In genomic region chr13:75404721-75405120, GRCh38 we compare ENCODE assay signal across 21 cellular contexts.
DNase-seq lines count a peak whose midpoint lies in the region; ATAC-seq and TF ChIP-seq lines count a peak whose summit lies in the region.
"Had no signal": no experiment of that assay in that cellular context is flagged by ENCODE, and none has a peak within 500 bp of the region (broad histone marks: within the 10 kb centered on the region; RNA-seq: fewer than 3 reads in every experiment).

No MANE protein-coding gene starts in this region.

- POLR2A ChIA-PET in activated CD8-positive, alpha-beta T cell treated with anti-CD3 and anti-CD28 coated beads for 36 hours (lab: Charles Lee), result interaction anchor here (1.0 kb wide), 1 partner anchor 81 kb away, joined by 6 read pairs; no protein-coding TSS in a partner anchor

- no peaks in the 10 kb centered on the region for H3K9me3 Mint-ChIP-seq in activated CD4-positive, alpha-beta T cell treated with anti-CD3 and anti-CD28 coated beads, Interleukin-2, amount 10 ng/mL, durations not matched to agents 24 days and 14 days
- H3K9me3 Mint-ChIP-seq in glutamatergic neuron (ENCODE audit: unreplicated experiment), result no peaks in the 10 kb centered on the region
- no peaks in the 10 kb centered on the region for H3K9me3 Mint-ChIP-seq in activated CD8-positive, alpha-beta T cell treated with anti-CD3 and anti-CD28 coated beads for 36 hours
- H3K9me3 Mint-ChIP-seq: CD8-positive, alpha-beta memory T cell had no signal

- DNase-seq in activated CD4-positive, alpha-beta T cell treated with anti-CD3 and anti-CD28 coated beads, Interleukin-2, amount 10 ng/mL, durations not matched to agents 24 days and 14 days, result peak; percentile 44
- DNase-seq in activated CD4-positive, alpha-beta T cell treated with anti-CD3 and anti-CD28 coated beads for 48 hours, result no peak
- DNase-seq in LHCN-M2 (ENCODE audit: low read depth) (peak; percentile 30), glutamatergic neuron (peak; percentile 24), AG08395 (ENCODE audit: low spot score) (no peak)
- no peak for DNase-seq in activated CD8-positive, alpha-beta T cell treated with anti-CD3 and anti-CD28 coated beads for 36 hours
- DNase-seq: CD8-positive, alpha-beta memory T cell; DND-41; GDM1; MV-4-11; NCI-H1417 treated with DMSO at 0.1 percent for 48 hours; NCI-H2081; NCI-H226; NCI-H526 treated with DMSO at 0.1 percent for 48 hours; PC-3 had no signal

- no peak for ATAC-seq in HG03565 (IDR thresholded peaks at IDR 0.05; ENCODE audit: unreplicated experiment)
- no peak for ATAC-seq in activated CD8-positive, alpha-beta T cell treated with anti-CD3 and anti-CD28 coated beads for 36 hours
- ATAC-seq: GM12878, K562, PC-3 had no signal

- CTCF ChIA-PET in activated CD8-positive, alpha-beta T cell treated with anti-CD3 and anti-CD28 coated beads for 36 hours (lab: Charles Lee), result no interaction called here

- H3K36me3 ChIP-seq in skeletal muscle tissue (ENCODE audit: control insufficient read depth in 3 of 3, insufficient read depth in 3 of 3, low read length in 3 of 3), result no peaks in the 10 kb centered on the region

- peaks cover 12% of the 10 kb centered on the region for H3K27me3 Mint-ChIP-seq in activated CD4-positive, alpha-beta T cell treated with anti-CD3 and anti-CD28 coated beads, Interleukin-2, amount 10 ng/mL, durations not matched to agents 24 days and 14 days
- H3K27me3 Mint-ChIP-seq in glutamatergic neuron (ENCODE audit: unreplicated experiment), result no peaks in the 10 kb centered on the region
- H3K27me3 Mint-ChIP-seq in activated CD8-positive, alpha-beta T cell treated with anti-CD3 and anti-CD28 coated beads for 36 hours, result peaks cover 8% of the 10 kb centered on the region

- H3K4me1 Mint-ChIP-seq in activated CD4-positive, alpha-beta T cell treated with anti-CD3 and anti-CD28 coated beads, Interleukin-2, amount 10 ng/mL, durations not matched to agents 24 days and 14 days, result no peaks in the 10 kb centered on the region
- peaks cover 30% of the 10 kb centered on the region for H3K4me1 Mint-ChIP-seq in glutamatergic neuron (ENCODE audit: low read depth, unreplicated experiment)
- no peaks in the 10 kb centered on the region for H3K4me1 Mint-ChIP-seq in activated CD8-positive, alpha-beta T cell treated with anti-CD3 and anti-CD28 coated beads for 36 hours (ENCODE audit: low read depth)
- H3K4me1 Mint-ChIP-seq: CD8-positive, alpha-beta memory T cell had no signal

- intact Hi-C loops in activated CD4-positive, alpha-beta T cell treated with anti-CD3 and anti-CD28 coated beads, Interleukin-2, amount 10 ng/mL, durations not matched to agents 24 days and 14 days (cut with micrococcal nuclease), result no loop called here
- intact Hi-C loops in activated CD8-positive, alpha-beta T cell treated with anti-CD3 and anti-CD28 coated beads for 36 hours (cut with micrococcal nuclease), result no loop called here

- H3K27ac ChIP-seq in skeletal muscle tissue (ENCODE audit: low read depth, low read length), result peak overlapping the region; percentile 86
- H3K27ac ChIP-seq: BLaER1, RWPE1 had no signal

- H3K4me1 ChIP-seq in skeletal muscle tissue (ENCODE audit: control insufficient read depth in 3 of 3, insufficient read depth in 3 of 3, low read length in 3 of 3), result peaks cover 23 to 41% (median 40%) of the 10 kb centered on the region in 3 donors

- no peak for TF ChIP-seq CTCF in glutamatergic neuron (IDR thresholded peaks at IDR 0.05; ENCODE audit: partially characterized antibody, unreplicated experiment)
- TF ChIP-seq CTCF in activated CD8-positive, alpha-beta T cell treated with anti-CD3 and anti-CD28 coated beads for 36 hours (IDR thresholded peaks at IDR 0.05), result no peak

- no peak overlapping the region for H3K4me3 Mint-ChIP-seq in activated CD4-positive, alpha-beta T cell treated with anti-CD3 and anti-CD28 coated beads, Interleukin-2, amount 10 ng/mL, durations not matched to agents 24 days and 14 days
- H3K4me3 Mint-ChIP-seq in glutamatergic neuron (ENCODE audit: unreplicated experiment), result no peak overlapping the region
- H3K4me3 Mint-ChIP-seq in activated CD8-positive, alpha-beta T cell treated with anti-CD3 and anti-CD28 coated beads for 36 hours, result no peak overlapping the region
- H3K4me3 Mint-ChIP-seq: CD8-positive, alpha-beta memory T cell had no signal

- H3K9me3 ChIP-seq in skeletal muscle tissue (ENCODE audit: control insufficient read depth in 3 of 3, low read length in 3 of 3), result no peaks in the 10 kb centered on the region

- H3K27ac Mint-ChIP-seq in activated CD4-positive, alpha-beta T cell treated with anti-CD3 and anti-CD28 coated beads, Interleukin-2, amount 10 ng/mL, durations not matched to agents 24 days and 14 days, result no peak overlapping the region
- H3K27ac Mint-ChIP-seq in glutamatergic neuron (ENCODE audit: unreplicated experiment), result peak overlapping the region; percentile 4
- no peak overlapping the region for H3K27ac Mint-ChIP-seq in activated CD8-positive, alpha-beta T cell treated with anti-CD3 and anti-CD28 coated beads for 36 hours
- H3K27ac Mint-ChIP-seq: CD8-positive, alpha-beta memory T cell had no signal

- no peaks in the 10 kb centered on the region for H3K36me3 Mint-ChIP-seq in activated CD4-positive, alpha-beta T cell treated with anti-CD3 and anti-CD28 coated beads, Interleukin-2, amount 10 ng/mL, durations not matched to agents 24 days and 14 days (ENCODE audit: low read depth)
- H3K36me3 Mint-ChIP-seq in glutamatergic neuron (ENCODE audit: unreplicated experiment), result no peaks in the 10 kb centered on the region
- H3K36me3 Mint-ChIP-seq in activated CD8-positive, alpha-beta T cell treated with anti-CD3 and anti-CD28 coated beads for 36 hours (ENCODE audit: low read depth), result no peaks in the 10 kb centered on the region
- H3K36me3 Mint-ChIP-seq: CD8-positive, alpha-beta memory T cell had no signal

- H3K9ac ChIP-seq in skeletal muscle tissue (ENCODE audit: low read depth in 1 of 3, low read length in 3 of 3), result no peak overlapping the region
- H3K9ac ChIP-seq: BLaER1 had no signal

- H3K27me3 ChIP-seq in skeletal muscle tissue (ENCODE audit: control insufficient read depth in 3 of 3, insufficient read depth in 3 of 3, low read length in 3 of 3), result no peaks in the 10 kb centered on the region
- H3K27me3 ChIP-seq: BLaER1 had no signal

- H3K4me3 ChIP-seq in skeletal muscle tissue (ENCODE audit: low read length in 3 of 3), result no peak overlapping the region
- H3K4me3 ChIP-seq: BLaER1, GM12878, K562 had no signal

Comparison
In these comparisons a context has a peak if more than half of its experiments do, and no peak if none do; other contexts are left out.
1. DNase-seq: peak in activated CD4-positive, alpha-beta T cell treated with anti-CD3 and anti-CD28 coated beads, Interleukin-2, amount 10 ng/mL, durations not matched to agents 24 days and 14 days (single experiment), LHCN-M2 (single experiment) and glutamatergic neuron (single experiment); none in activated CD4-positive, alpha-beta T cell treated with anti-CD3 and anti-CD28 coated beads for 48 hours (single experiment), AG08395 (single experiment) and activated CD8-positive, alpha-beta T cell treated with anti-CD3 and anti-CD28 coated beads for 36 hours (single experiment).